ENCODE assay signal across 30 cellular contexts in the genomic region with DNA sequence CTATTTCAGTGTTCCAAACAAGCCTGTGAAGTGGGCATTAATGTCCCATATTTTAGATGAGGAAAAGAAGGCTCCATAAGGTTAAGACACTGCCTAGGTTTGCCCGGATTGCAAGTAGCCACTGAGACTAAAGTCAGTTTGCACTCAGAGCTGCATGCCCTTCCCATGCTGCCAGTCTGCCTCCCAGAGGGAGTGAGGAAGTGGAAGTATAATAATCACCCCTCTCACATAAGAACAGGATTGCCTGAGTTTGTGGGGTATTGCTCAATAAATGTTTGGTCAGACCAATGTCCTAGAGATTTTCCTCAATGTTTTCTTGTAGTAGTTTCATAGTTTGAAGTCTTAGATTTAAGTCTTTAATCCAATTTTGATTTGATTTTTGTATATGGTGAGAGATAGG. TPM values are rescaled to one million over a fixed set of nuclear protein-coding genes. Genes with fewer than 3 reads are reported as not detected.
A peak's percentile ranks its signal among the peaks of the same experiment; 100 is the strongest.
DNase-seq lines count a peak whose midpoint lies in the region; ATAC-seq and TF ChIP-seq lines count a peak whose summit lies in the region.
"Had no signal": no experiment of that assay in that cellular context is flagged by ENCODE, and none has a peak within 500 bp of the region (broad histone marks: within the 10 kb centered on the region; RNA-seq: fewer than 3 reads in every experiment).

No MANE protein-coding gene starts in this region.

- peak overlapping the region; percentile 43 for H3K27ac ChIP-seq in colonic mucosa
- H3K27ac ChIP-seq: cardiac muscle cell, epithelial cell of prostate, HL-60, RWPE1, thyroid gland had no signal

- intact Hi-C loops in colonic mucosa (cut with DNase I), result no loop called here

- ATAC-seq in HG03280 (IDR thresholded peaks at IDR 0.05; ENCODE audit: unreplicated experiment), result no peak
- ATAC-seq: natural killer cell; stimulated activated naive CD8-positive, alpha-beta T cell treated with anti-CD3 and anti-CD28 coated beads, Interleukin-15, amount 100 ng/mL, for 72 hours had no signal

- no peak overlapping the region for H3K9ac ChIP-seq in colonic mucosa (ENCODE audit: low read depth in 2 of 2, low read length in 2 of 2)

- DNase-seq in CD1c-positive myeloid dendritic cell (ENCODE audit: extremely low spot score), result peak; percentile 13
- peak; percentile 46 for DNase-seq in NOMO-1 treated with DMSO at 0.1 percent for 48 hours (lab: John Stamatoyannopoulos, UW; ENCODE audit: unreplicated experiment)
- DNase-seq in colonic mucosa, result no peak
- peak; percentile 7 for DNase-seq in myocyte (ENCODE audit: low read depth)
- DNase-seq in HAP-1 (ENCODE audit: low spot score in 2 of 2), result no peak
- no peak for DNase-seq in nucleus accumbens (lab: John Stamatoyannopoulos, UW)
- DNase-seq in SW480 (ENCODE audit: low spot score), result no peak
- DNase-seq: ACHN; activated CD4-positive, CD25-positive, alpha-beta regulatory T cell; activated effector memory CD4-positive, alpha-beta T cell treated with anti-CD3 and anti-CD28 coated beads, Interleukin-2, amount 50 U/mL, for 16 hours; activated naive CD8-positive, alpha-beta T cell treated with anti-CD3 and anti-CD28 coated beads for 36 hours; activated T-cell treated with anti-CD3 and anti-CD28 coated beads, Interleukin-2, amount 50 U/mL, for 24 hours; aorta; cortex of kidney; effector memory CD4-positive, alpha-beta T cell; KG1; MM.1S; natural killer cell; NCI-H146; NCI-H345; NCI-H748 treated with DMSO at 0.1 percent for 48 hours; small intestine; stimulated activated naive CD8-positive, alpha-beta T cell treated with anti-CD3 and anti-CD28 coated beads, Interleukin-15, amount 100 ng/mL, for 72 hours; thyroid gland had no signal

- H3K27me3 ChIP-seq in colonic mucosa (no peaks in the 10 kb centered on the region), HAP-1 (ENCODE audit: low read depth) (no peaks in the 10 kb centered on the region)
- H3K27me3 ChIP-seq: cardiac muscle cell, thyroid gland had no signal

- H3K36me3 ChIP-seq in colonic mucosa (no peaks in the 10 kb centered on the region), HAP-1 (replicated peaks) (no peaks in the 10 kb centered on the region)
- H3K36me3 ChIP-seq: cardiac muscle cell, thyroid gland had no signal

- TF ChIP-seq CTCF in colonic mucosa (IDR thresholded peaks at IDR 0.05), result no peak

- in situ Hi-C loops in HAP-1 (cut with MboI; ENCODE audit: low sequenced_read_pairs), result no loop called here

- H3K9me3 ChIP-seq in colonic mucosa, result no peaks in the 10 kb centered on the region
- H3K9me3 ChIP-seq in HAP-1, result peaks cover 2% of the 10 kb centered on the region; the same call in 1 of the 2 replicates
- H3K9me3 ChIP-seq: thyroid gland had no signal

- H3K4me1 ChIP-seq in colonic mucosa (peaks cover 8% of the 10 kb centered on the region), HAP-1 (no peaks in the 10 kb centered on the region)

- H3K4me3 ChIP-seq in colonic mucosa (no peak overlapping the region), HAP-1 (no peak overlapping the region)
- H3K4me3 ChIP-seq: cardiac muscle cell, thyroid gland had no signal

RNA-seq across cellular contexts. Expression of gene CLIC5, which starts 43.9 kb away (rescaled TPM):
- 10 to 100 TPM; 72.8 to 74.9 TPM for total RNA-seq in colonic mucosa
- total RNA-seq in myocyte, result 0.03 TPM in 1 of 2 replicates, not detected in the other
- 0.18 TPM for polyA plus RNA-seq in myocyte (2012)
- total RNA-seq: osteoblast had no signal

Comparison
In these comparisons a context has a peak if more than half of its experiments do, and no peak if none do; other contexts are left out.
1. DNase-seq: peak in CD1c-positive myeloid dendritic cell (single experiment), NOMO-1 treated with DMSO at 0.1 percent for 48 hours (single experiment) and myocyte (single experiment); none in colonic mucosa (single experiment), HAP-1 (0 of 2), nucleus accumbens (0 of 56) and SW480 (single experiment).
2. RNA of gene CLIC5, which starts 43.9 kb away (total RNA-seq): 72.8 to 74.9 TPM in colonic mucosa; 0.03 TPM in myocyte; every median in the first group is over 10 times any median in the second.